ENCODE assay signal across 1 cellular context in the genomic region with DNA sequence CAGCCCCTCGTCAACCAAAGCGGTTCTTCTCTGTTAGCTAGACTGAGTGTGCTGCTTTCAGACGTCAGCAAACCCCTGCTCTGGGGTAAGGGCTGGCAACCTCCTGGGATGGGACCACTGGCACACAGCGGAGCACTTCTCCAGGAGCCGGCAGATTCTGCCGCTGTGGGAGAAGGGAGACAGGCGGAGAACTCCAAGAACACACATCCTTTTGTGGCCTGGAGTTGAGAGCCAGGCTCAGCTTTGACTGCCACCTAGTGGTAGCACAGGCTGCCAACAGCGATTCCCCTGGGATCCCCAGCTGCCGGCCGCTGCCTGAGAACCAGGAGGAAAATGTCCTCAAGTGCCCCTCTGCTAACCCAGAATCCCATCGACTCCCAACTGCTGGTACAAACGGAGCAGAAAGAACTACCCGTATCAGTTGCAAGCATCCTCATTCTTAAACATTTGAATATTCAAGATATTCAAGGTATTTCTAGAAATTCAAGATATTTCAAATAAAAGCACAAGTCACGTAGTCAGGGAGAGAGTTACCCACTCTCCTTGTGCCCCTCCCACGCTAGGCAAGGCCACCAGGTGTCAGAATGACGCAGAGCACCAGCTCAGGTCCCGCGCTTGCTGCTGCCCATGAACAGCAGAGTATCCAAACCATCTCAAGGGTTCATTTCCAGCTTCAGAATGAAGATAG.
TF ChIP-seq lines count a peak whose summit lies in the region.

No MANE protein-coding gene starts in this region.

TF ChIP-seq in HepG2, 621 proteins besides CTCF, POLR2A, EP300 and RAD21 (continued from another document and continues in another):
- no peak for TF ChIP-seq FOXP4 (CRISPR knock-in tag; IDR thresholded peaks at IDR 0.05)
- no peak for TF ChIP-seq GLMP (CRISPR knock-in tag; IDR thresholded peaks at IDR 0.05; ENCODE audit: borderline replicate concordance)
- no peak for TF ChIP-seq NFYC (CRISPR knock-in tag; IDR thresholded peaks at IDR 0.05)
- TF ChIP-seq, protein P1, sequence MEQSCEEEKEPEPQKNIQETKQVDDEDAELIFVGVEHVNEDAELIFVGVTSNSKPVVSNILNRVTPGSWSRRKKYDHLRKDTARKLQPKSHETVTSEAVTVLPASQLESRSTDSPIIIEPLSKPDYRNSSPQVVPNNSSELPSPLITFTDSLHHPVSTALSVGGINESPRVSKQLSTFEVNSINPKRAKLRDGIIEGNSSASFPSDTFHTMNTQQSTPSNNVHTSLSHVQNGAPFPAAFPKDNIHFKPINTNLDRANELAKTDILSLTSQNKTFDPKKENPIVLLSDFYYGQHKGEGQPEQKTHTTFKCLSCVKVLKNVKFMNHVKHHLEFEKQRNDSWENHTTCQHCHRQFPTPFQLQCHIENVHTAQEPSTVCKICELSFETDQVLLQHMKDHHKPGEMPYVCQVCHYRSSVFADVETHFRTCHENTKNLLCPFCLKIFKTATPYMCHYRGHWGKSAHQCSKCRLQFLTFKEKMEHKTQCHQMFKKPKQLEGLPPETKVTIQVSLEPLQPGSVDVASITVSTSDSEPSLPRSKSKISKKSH (CRISPR knock-in tag; IDR thresholded peaks at IDR 0.05; ENCODE audit: borderline replicate concordance) = no peak
- no peak for TF ChIP-seq HOXA7 (CRISPR knock-in tag; IDR thresholded peaks at IDR 0.05)
- peak; percentile 98 for TF ChIP-seq ZNF691 (CRISPR knock-in tag; IDR thresholded peaks at IDR 0.05; ENCODE audit: borderline replicate concordance, low read depth)
- TF ChIP-seq DPF2 (CRISPR knock-in tag; IDR thresholded peaks at IDR 0.05; ENCODE audit: borderline replicate concordance, low read depth) = no peak
- TF ChIP-seq, protein P2, sequence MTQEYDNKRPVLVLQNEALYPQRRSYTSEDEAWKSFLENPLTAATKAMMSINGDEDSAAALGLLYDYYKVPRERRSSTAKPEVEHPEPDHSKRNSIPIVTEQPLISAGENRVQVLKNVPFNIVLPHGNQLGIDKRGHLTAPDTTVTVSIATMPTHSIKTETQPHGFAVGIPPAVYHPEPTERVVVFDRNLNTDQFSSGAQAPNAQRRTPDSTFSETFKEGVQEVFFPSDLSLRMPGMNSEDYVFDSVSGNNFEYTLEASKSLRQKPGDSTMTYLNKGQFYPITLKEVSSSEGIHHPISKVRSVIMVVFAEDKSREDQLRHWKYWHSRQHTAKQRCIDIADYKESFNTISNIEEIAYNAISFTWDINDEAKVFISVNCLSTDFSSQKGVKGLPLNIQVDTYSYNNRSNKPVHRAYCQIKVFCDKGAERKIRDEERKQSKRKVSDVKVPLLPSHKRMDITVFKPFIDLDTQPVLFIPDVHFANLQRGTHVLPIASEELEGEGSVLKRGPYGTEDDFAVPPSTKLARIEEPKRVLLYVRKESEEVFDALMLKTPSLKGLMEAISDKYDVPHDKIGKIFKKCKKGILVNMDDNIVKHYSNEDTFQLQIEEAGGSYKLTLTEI (CRISPR knock-in tag; conservative IDR thresholded peaks at IDR 0.05) = no peak
- TF ChIP-seq ZNF296 (CRISPR knock-in tag; conservative IDR thresholded peaks at IDR 0.05) = no peak
- 0 out of 2 replicates have a peak, but pooled peaks have one; percentile 13 for TF ChIP-seq ZSCAN31 (CRISPR knock-in tag; IDR thresholded peaks at IDR 0.05; ENCODE audit: low read depth)
- TF ChIP-seq PRMT3 (CRISPR knock-in tag; IDR thresholded peaks at IDR 0.05; ENCODE audit: borderline replicate concordance, low read depth) = no peak
- TF ChIP-seq AGO1 (IDR thresholded peaks at IDR 0.05; ENCODE audit: low read depth, low read length, poor library complexity, severe bottlenecking) = peak; percentile 29
- TF ChIP-seq ZNF577 (CRISPR knock-in tag; IDR thresholded peaks at IDR 0.05; ENCODE audit: borderline replicate concordance, low read depth) = no peak
- peak; percentile 88 for TF ChIP-seq PHF5A (CRISPR knock-in tag; IDR thresholded peaks at IDR 0.05; ENCODE audit: low read depth, unreplicated experiment)
- TF ChIP-seq, protein P3, sequence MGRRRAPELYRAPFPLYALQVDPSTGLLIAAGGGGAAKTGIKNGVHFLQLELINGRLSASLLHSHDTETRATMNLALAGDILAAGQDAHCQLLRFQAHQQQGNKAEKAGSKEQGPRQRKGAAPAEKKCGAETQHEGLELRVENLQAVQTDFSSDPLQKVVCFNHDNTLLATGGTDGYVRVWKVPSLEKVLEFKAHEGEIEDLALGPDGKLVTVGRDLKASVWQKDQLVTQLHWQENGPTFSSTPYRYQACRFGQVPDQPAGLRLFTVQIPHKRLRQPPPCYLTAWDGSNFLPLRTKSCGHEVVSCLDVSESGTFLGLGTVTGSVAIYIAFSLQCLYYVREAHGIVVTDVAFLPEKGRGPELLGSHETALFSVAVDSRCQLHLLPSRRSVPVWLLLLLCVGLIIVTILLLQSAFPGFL (CRISPR knock-in tag; IDR thresholded peaks at IDR 0.05) = no peak
- TF ChIP-seq KLF16 (CRISPR knock-in tag; IDR thresholded peaks at IDR 0.05) = peak in 1 of 2 experiments; percentile 46; a peak in 1 of 4 replicates
- no peak for TF ChIP-seq SIN3A (IDR thresholded peaks at IDR 0.05; ENCODE audit: borderline replicate concordance, low read depth, low read length)
- no peak for TF ChIP-seq TMF1 (CRISPR knock-in tag; IDR thresholded peaks at IDR 0.05; ENCODE audit: low read depth)
- no peak for TF ChIP-seq PAWR (CRISPR knock-in tag; IDR thresholded peaks at IDR 0.05; ENCODE audit: borderline replicate concordance)
- TF ChIP-seq MTF1 (CRISPR knock-in tag; IDR thresholded peaks at IDR 0.05) = no peak
- TF ChIP-seq ARID2 (CRISPR knock-in tag; IDR thresholded peaks at IDR 0.05; ENCODE audit: borderline replicate concordance) = no peak
- TF ChIP-seq ZBTB42 (CRISPR knock-in tag; IDR thresholded peaks at IDR 0.05) = no peak
- TF ChIP-seq ZNF414 (CRISPR knock-in tag; IDR thresholded peaks at IDR 0.05) = 0 out of 2 replicates have a peak, but pooled peaks have one; percentile 35
- TF ChIP-seq ZBTB21 (CRISPR knock-in tag; IDR thresholded peaks at IDR 0.05) = no peak
- TF ChIP-seq UBTF (CRISPR knock-in tag; IDR thresholded peaks at IDR 0.05) = no peak; the same call in 1 of the 2 replicates
- no peak for TF ChIP-seq ARNTL (CRISPR knock-in tag; IDR thresholded peaks at IDR 0.05)
- no peak for TF ChIP-seq RFX5 (IDR thresholded peaks at IDR 0.05; ENCODE audit: low read depth, low read length)
- no peak for TF ChIP-seq ZNF530 (CRISPR knock-in tag; IDR thresholded peaks at IDR 0.05; ENCODE audit: low read depth)
- TF ChIP-seq ZBTB1 (CRISPR knock-in tag; IDR thresholded peaks at IDR 0.05; ENCODE audit: borderline replicate concordance) = no peak
- no peak for TF ChIP-seq DNMT3B (CRISPR knock-in tag; conservative IDR thresholded peaks at IDR 0.05)
- TF ChIP-seq KDM3A (CRISPR knock-in tag; IDR thresholded peaks at IDR 0.05; ENCODE audit: low read depth) = peak; percentile 77; the same call in 1 of the 2 replicates
- TF ChIP-seq SNAPC2 (CRISPR knock-in tag; IDR thresholded peaks at IDR 0.05) = no peak
- TF ChIP-seq RAD51 (IDR thresholded peaks at IDR 0.05; ENCODE audit: borderline replicate concordance) = no peak
- TF ChIP-seq, protein P4, sequence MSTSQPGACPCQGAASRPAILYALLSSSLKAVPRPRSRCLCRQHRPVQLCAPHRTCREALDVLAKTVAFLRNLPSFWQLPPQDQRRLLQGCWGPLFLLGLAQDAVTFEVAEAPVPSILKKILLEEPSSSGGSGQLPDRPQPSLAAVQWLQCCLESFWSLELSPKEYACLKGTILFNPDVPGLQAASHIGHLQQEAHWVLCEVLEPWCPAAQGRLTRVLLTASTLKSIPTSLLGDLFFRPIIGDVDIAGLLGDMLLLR (CRISPR knock-in tag; IDR thresholded peaks at IDR 0.05) = no peak
- TF ChIP-seq HES4 (CRISPR knock-in tag; IDR thresholded peaks at IDR 0.05; ENCODE audit: borderline replicate concordance) = no peak
- TF ChIP-seq ZNF569 (CRISPR knock-in tag; IDR thresholded peaks at IDR 0.05; ENCODE audit: borderline replicate concordance) = no peak
- TF ChIP-seq, protein P5, sequence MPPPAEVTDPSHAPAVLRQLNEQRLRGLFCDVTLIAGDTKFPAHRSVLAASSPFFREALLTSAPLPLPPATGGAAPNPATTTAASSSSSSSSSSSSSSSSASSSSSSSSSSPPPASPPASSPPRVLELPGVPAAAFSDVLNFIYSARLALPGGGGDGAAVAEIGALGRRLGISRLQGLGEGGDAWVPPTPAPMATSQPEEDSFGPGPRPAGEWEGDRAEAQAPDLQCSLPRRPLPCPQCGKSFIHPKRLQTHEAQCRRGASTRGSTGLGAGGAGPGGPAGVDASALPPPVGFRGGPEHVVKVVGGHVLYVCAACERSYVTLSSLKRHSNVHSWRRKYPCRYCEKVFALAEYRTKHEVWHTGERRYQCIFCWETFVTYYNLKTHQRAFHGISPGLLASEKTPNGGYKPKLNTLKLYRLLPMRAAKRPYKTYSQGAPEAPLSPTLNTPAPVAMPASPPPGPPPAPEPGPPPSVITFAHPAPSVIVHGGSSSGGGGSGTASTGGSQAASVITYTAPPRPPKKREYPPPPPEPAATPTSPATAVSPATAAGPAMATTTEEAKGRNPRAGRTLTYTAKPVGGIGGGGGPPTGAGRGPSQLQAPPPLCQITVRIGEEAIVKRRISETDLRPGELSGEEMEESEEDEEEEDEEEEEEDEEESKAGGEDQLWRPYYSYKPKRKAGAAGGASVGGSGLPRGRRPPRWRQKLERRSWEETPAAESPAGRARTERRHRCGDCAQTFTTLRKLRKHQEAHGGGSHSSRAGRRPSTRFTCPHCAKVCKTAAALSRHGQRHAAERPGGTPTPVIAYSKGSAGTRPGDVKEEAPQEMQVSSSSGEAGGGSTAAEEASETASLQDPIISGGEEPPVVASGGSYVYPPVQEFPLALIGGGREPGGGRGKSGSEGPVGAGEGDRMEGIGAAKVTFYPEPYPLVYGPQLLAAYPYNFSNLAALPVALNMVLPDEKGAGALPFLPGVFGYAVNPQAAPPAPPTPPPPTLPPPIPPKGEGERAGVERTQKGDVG (CRISPR knock-in tag; IDR thresholded peaks at IDR 0.05; ENCODE audit: borderline replicate concordance) = no peak
- TF ChIP-seq, protein P6, sequence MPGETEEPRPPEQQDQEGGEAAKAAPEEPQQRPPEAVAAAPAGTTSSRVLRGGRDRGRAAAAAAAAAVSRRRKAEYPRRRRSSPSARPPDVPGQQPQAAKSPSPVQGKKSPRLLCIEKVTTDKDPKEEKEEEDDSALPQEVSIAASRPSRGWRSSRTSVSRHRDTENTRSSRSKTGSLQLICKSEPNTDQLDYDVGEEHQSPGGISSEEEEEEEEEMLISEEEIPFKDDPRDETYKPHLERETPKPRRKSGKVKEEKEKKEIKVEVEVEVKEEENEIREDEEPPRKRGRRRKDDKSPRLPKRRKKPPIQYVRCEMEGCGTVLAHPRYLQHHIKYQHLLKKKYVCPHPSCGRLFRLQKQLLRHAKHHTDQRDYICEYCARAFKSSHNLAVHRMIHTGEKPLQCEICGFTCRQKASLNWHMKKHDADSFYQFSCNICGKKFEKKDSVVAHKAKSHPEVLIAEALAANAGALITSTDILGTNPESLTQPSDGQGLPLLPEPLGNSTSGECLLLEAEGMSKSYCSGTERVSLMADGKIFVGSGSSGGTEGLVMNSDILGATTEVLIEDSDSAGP (CRISPR knock-in tag; IDR thresholded peaks at IDR 0.05; ENCODE audit: borderline replicate concordance) = peak; percentile 47; the same call in 1 of the 2 replicates
- TF ChIP-seq ZNF292 (CRISPR knock-in tag; IDR thresholded peaks at IDR 0.05; ENCODE audit: borderline replicate concordance, low read depth) = no peak
- no peak for TF ChIP-seq MAF1 (CRISPR knock-in tag; IDR thresholded peaks at IDR 0.05; ENCODE audit: borderline replicate concordance)
- no peak for TF ChIP-seq ZNF816 (CRISPR knock-in tag; IDR thresholded peaks at IDR 0.05; ENCODE audit: borderline replicate concordance)
- no peak for TF ChIP-seq ZZZ3 (CRISPR knock-in tag; IDR thresholded peaks at IDR 0.05; ENCODE audit: borderline replicate concordance)
- no peak for TF ChIP-seq IKZF1 (IDR thresholded peaks at IDR 0.05)
